16 cellular contexts compared by ENCODE assay signal in genomic region chr2:29212009-29212408, GRCh38.
DNase-seq lines count a peak whose midpoint lies in the region; ATAC-seq and TF ChIP-seq lines count a peak whose summit lies in the region.
"Had no signal": no experiment of that assay in that cellular context is flagged by ENCODE, and none has a peak within 500 bp of the region (broad histone marks: within the 10 kb centered on the region; RNA-seq: fewer than 3 reads in every experiment).

No MANE protein-coding gene starts in this region.

- H3K79me1 ChIP-seq in H9 (ENCODE audit: insufficient read depth, low read depth, low read length, poor library complexity, severe bottlenecking) = no peaks in the 10 kb centered on the region

- no peak overlapping the region for H3K4ac ChIP-seq in H9 (ENCODE audit: low read depth, low read length)

- peak; percentile 59 for TF ChIP-seq RAD21 in neural cell (conservative IDR thresholded peaks at IDR 0.05)

- no peak overlapping the region for H2BK15ac ChIP-seq in H9 (ENCODE audit: low read depth, low read length)

- no peaks in the 10 kb centered on the region for H4K20me1 ChIP-seq in BLaER1 treated with 17β-estradiol and CSF1 and Interleukin-3, amounts not matched to agents 10 nM and 100 nM
- H4K20me1 ChIP-seq in H9 (ENCODE audit: control insufficient read depth, insufficient read depth, insufficient read length) (no peaks in the 10 kb centered on the region), neural cell (ENCODE audit: insufficient read depth) (no peaks in the 10 kb centered on the region)

- no peak for TF ChIP-seq EP300 in neural cell (conservative IDR thresholded peaks at IDR 0.05; ENCODE audit: poor library complexity, severe bottlenecking)
- no peak for TF ChIP-seq EP300 in ovary (IDR thresholded peaks at IDR 0.05)

- no peak overlapping the region for H3K4me3 Mint-ChIP-seq in H9
- H3K4me3 Mint-ChIP-seq in chondrocyte (ENCODE audit: unreplicated experiment) = no peak overlapping the region
- H3K4me3 Mint-ChIP-seq in naive thymus-derived CD4-positive, alpha-beta T cell = no peak overlapping the region
- H3K4me3 Mint-ChIP-seq: CD4-positive, CD25-positive, alpha-beta regulatory T cell had no signal

- no peaks in the 10 kb centered on the region for H3F3A ChIP-seq in neural cell (ENCODE audit: insufficient read depth, low read length, poor library complexity, severe bottlenecking)

- no peaks in the 10 kb centered on the region for H3K9me2 ChIP-seq in neural cell (ENCODE audit: insufficient read depth, low read length)

- H3K23ac ChIP-seq in H9 (ENCODE audit: insufficient read length, low read depth, low read length) = no peak overlapping the region

- H3K79me2 ChIP-seq in H9 (ENCODE audit: insufficient read depth, low read length) (no peaks in the 10 kb centered on the region), neural cell (replicated peaks; ENCODE audit: insufficient read depth, low read length) (no peaks in the 10 kb centered on the region)

- no peak overlapping the region for H2BK120ac ChIP-seq in H9 (ENCODE audit: low read depth, low read length, poor library complexity, severe bottlenecking)

- POLR2A ChIA-PET in naive thymus-derived CD4-positive, alpha-beta T cell (lab: Charles Lee) = no interaction called here

- ATAC-seq in HG03469 (IDR thresholded peaks at IDR 0.05; ENCODE audit: unreplicated experiment) = no peak
- ATAC-seq in naive thymus-derived CD4-positive, alpha-beta T cell = no peak
- ATAC-seq: GM12878 had no signal

- no peak overlapping the region for H3K9ac ChIP-seq in BLaER1 treated with 17β-estradiol and CSF1 and Interleukin-3, amounts not matched to agents 10 nM and 100 nM
- H3K9ac ChIP-seq in H9 (ENCODE audit: extremely low read depth, insufficient read length, low read length) (no peak overlapping the region), neural cell (ENCODE audit: low read length) (no peak overlapping the region)

- no peak overlapping the region for H3K14ac ChIP-seq in H9 (ENCODE audit: insufficient read depth, low read length)

- no peak overlapping the region for H2AK5ac ChIP-seq in H9 (ENCODE audit: insufficient read length, low read length)

- peaks cover 5 to 35% (median 18%) of the 10 kb centered on the region in 10 experiments; a peak in 13 of 20 replicates for H3K4me1 ChIP-seq in BLaER1 treated with 17β-estradiol and CSF1 and Interleukin-3, amounts not matched to agents 10 nM and 100 nM
- H3K4me1 ChIP-seq in H9 (ENCODE audit: insufficient read depth, low read length) (no peaks in the 10 kb centered on the region), ovary (ENCODE audit: insufficient read depth) (no peaks in the 10 kb centered on the region)
- H3K4me1 ChIP-seq in naive thymus-derived CD4-positive, alpha-beta T cell (ENCODE audit: control insufficient read depth in 2 of 2, insufficient read depth in 2 of 2, low read length in 2 of 2) = no peaks in the 10 kb centered on the region
- H3K4me1 ChIP-seq: breast epithelium had no signal

- H3K36me3 Mint-ChIP-seq in H9 (ENCODE audit: insufficient read depth in 1 of 3, low read depth in 3 of 3) (no peaks in the 10 kb centered on the region), chondrocyte (ENCODE audit: low read depth) (peaks cover 6% of the 10 kb centered on the region)
- peaks cover 0 to 17% (median 6%) of the 10 kb centered on the region in 5 donors for H3K36me3 Mint-ChIP-seq in naive thymus-derived CD4-positive, alpha-beta T cell
- H3K36me3 Mint-ChIP-seq: naive B cell had no signal

- peak; percentile 29 for DNase-seq in H9
- DNase-seq in chondrocyte (ENCODE audit: low spot score) = no peak
- no peak for DNase-seq in naive thymus-derived CD4-positive, alpha-beta T cell
- no peak for DNase-seq in ovary
- DNase-seq: activated naive CD4-positive, alpha-beta T cell treated with anti-CD3 and anti-CD28 coated beads, Interleukin-2, amount 50 U/mL, for 16 hours; activated T-cell treated with anti-CD3 and anti-CD28 coated beads, Interleukin-2, amount 50 U/mL, for 1 hour; CD4-positive, CD25-positive, alpha-beta regulatory T cell; effector CD4-positive, alpha-beta T cell; foreskin melanocyte; naive B cell; Right ventricle myocardium superior had no signal

- H4K8ac ChIP-seq in H9 (replicated peaks; ENCODE audit: insufficient read length, low read depth, low read length) = no peak overlapping the region

- TF ChIP-seq POLR2A in ovary (IDR thresholded peaks at IDR 0.05) = no peak

- intact Hi-C loops in naive thymus-derived CD4-positive, alpha-beta T cell (cut with micrococcal nuclease) = no loop called here
- intact Hi-C loops in ovary (cut with DNase I) = no loop called here

- no peak overlapping the region for H3K4me3 ChIP-seq in BLaER1 treated with 17β-estradiol and CSF1 and Interleukin-3, amounts not matched to agents 10 nM and 100 nM
- H3K4me3 ChIP-seq in neural cell (ENCODE audit: low read length) (no peak overlapping the region), ovary (no peak overlapping the region)
- H3K4me3 ChIP-seq in naive thymus-derived CD4-positive, alpha-beta T cell (ENCODE audit: low read length) = no peak overlapping the region
- H3K4me3 ChIP-seq: breast epithelium, GM12878 had no signal

- no peaks in the 10 kb centered on the region for H3K9me3 Mint-ChIP-seq in H9
- no peaks in the 10 kb centered on the region for H3K9me3 Mint-ChIP-seq in chondrocyte (ENCODE audit: low read depth)
- no peaks in the 10 kb centered on the region for H3K9me3 Mint-ChIP-seq in naive thymus-derived CD4-positive, alpha-beta T cell
- H3K9me3 Mint-ChIP-seq: CD4-positive, CD25-positive, alpha-beta regulatory T cell; naive B cell had no signal

- no peak overlapping the region for H4K91ac ChIP-seq in H9 (ENCODE audit: insufficient read length, low read depth, low read length)

- H2BK5ac ChIP-seq in H9 (ENCODE audit: insufficient read length, low read length) = no peak overlapping the region

- no peak overlapping the region for H4K5ac ChIP-seq in H9 (ENCODE audit: insufficient read length, low read depth, low read length)

- H3K27ac Mint-ChIP-seq in H9 (no peak overlapping the region), chondrocyte (ENCODE audit: unreplicated experiment) (peak overlapping the region; percentile 12)
- H3K27ac Mint-ChIP-seq in naive thymus-derived CD4-positive, alpha-beta T cell = no peak overlapping the region
- H3K27ac Mint-ChIP-seq: naive B cell had no signal

- H3K36me3 ChIP-seq in BLaER1 treated with 17β-estradiol and CSF1 and Interleukin-3, amounts not matched to agents 10 nM and 100 nM = peaks cover 0 to 5% (median 0%) of the 10 kb centered on the region in 11 experiments; a peak in 1 of 22 replicates
- no peaks in the 10 kb centered on the region for H3K36me3 ChIP-seq in neural cell (ENCODE audit: insufficient read depth, low read length)
- no peaks in the 10 kb centered on the region for H3K36me3 ChIP-seq in naive thymus-derived CD4-positive, alpha-beta T cell (ENCODE audit: control insufficient read depth in 2 of 3, insufficient read depth in 3 of 3, low read length in 3 of 3)
- H3K36me3 ChIP-seq in ovary = no peaks in the 10 kb centered on the region
- H3K36me3 ChIP-seq: breast epithelium had no signal

- no peaks in the 10 kb centered on the region for H3K9me3 ChIP-seq in BLaER1 treated with 17β-estradiol and CSF1 and Interleukin-3, amounts not matched to agents 10 nM and 100 nM (replicated peaks in 1 of 11)
- H3K9me3 ChIP-seq in H9 (ENCODE audit: control insufficient read depth, low read depth, low read length) = no peaks in the 10 kb centered on the region
- no peaks in the 10 kb centered on the region for H3K9me3 ChIP-seq in neural cell (ENCODE audit: low read length)
- no peaks in the 10 kb centered on the region for H3K9me3 ChIP-seq in naive thymus-derived CD4-positive, alpha-beta T cell (ENCODE audit: control insufficient read depth in 2 of 3, low read length in 3 of 3)
- H3K9me3 ChIP-seq in ovary = no peaks in the 10 kb centered on the region
- H3K9me3 ChIP-seq: breast epithelium had no signal

- H3K23me2 ChIP-seq in H9 (ENCODE audit: insufficient read length, low read depth, low read length, poor library complexity, severe bottlenecking) = no peaks in the 10 kb centered on the region

- no peak overlapping the region for H3K56ac ChIP-seq in H9 (ENCODE audit: insufficient read length, low read depth, low read length)

- peak overlapping the region in 1 of 11 experiments; percentile 29; a peak in 3 of 22 replicates for H3K27ac ChIP-seq in BLaER1 treated with 17β-estradiol and CSF1 and Interleukin-3, amounts not matched to agents 10 nM and 100 nM
- H3K27ac ChIP-seq in H9 (ENCODE audit: insufficient read length, low read depth, low read length) = no peak overlapping the region
- H3K27ac ChIP-seq in neural cell (ENCODE audit: low read length) = peak overlapping the region; percentile 13
- H3K27ac ChIP-seq in naive thymus-derived CD4-positive, alpha-beta T cell (ENCODE audit: low read depth, low read length) = no peak overlapping the region
- H3K27ac ChIP-seq in ovary = no peak overlapping the region
- H3K27ac ChIP-seq: breast epithelium had no signal

- WGBS in H9 (ENCODE audit: extremely low coverage, insufficient read length, low lambda C conversion rate) = no CpG with 5 or more reads among the region's 5 CpGs
- 47 to 75% (median 66%) methylated on average over 5 of the region's 5 CpGs for WGBS in ovary, 3 donors

- CTCF ChIA-PET in naive thymus-derived CD4-positive, alpha-beta T cell (lab: Charles Lee) = no interaction called here

- peak; percentile 49 for TF ChIP-seq CTCF in H9 (conservative IDR thresholded peaks at IDR 0.05)
- TF ChIP-seq CTCF in chondrocyte (IDR thresholded peaks at IDR 0.05) = peak; percentile 68
- TF ChIP-seq CTCF in neural cell (IDR thresholded peaks at IDR 0.05; ENCODE audit: poor library complexity, severe bottlenecking) = peak; percentile 52
- TF ChIP-seq CTCF in ovary (IDR thresholded peaks at IDR 0.05) = no peak

- H3K4me1 Mint-ChIP-seq in H9 = peaks cover 13 to 14% of the 10 kb centered on the region in 2 experiments
- no peaks in the 10 kb centered on the region for H3K4me1 Mint-ChIP-seq in chondrocyte (ENCODE audit: low read depth)
- peaks cover 0 to 5% (median 0%) of the 10 kb centered on the region in 7 donors for H3K4me1 Mint-ChIP-seq in naive thymus-derived CD4-positive, alpha-beta T cell
- H3K4me1 Mint-ChIP-seq: naive B cell had no signal

- no peaks in the 10 kb centered on the region for H3K27me3 ChIP-seq in BLaER1 treated with 17β-estradiol and CSF1 and Interleukin-3, amounts not matched to agents 10 nM and 100 nM
- H3K27me3 ChIP-seq in H9 (ENCODE audit: insufficient read depth, low read length) (no peaks in the 10 kb centered on the region), neural cell (ENCODE audit: insufficient read depth, low read depth, low read length) (no peaks in the 10 kb centered on the region), ovary (no peaks in the 10 kb centered on the region)
- no peaks in the 10 kb centered on the region for H3K27me3 ChIP-seq in naive thymus-derived CD4-positive, alpha-beta T cell (ENCODE audit: control insufficient read depth in 2 of 2, insufficient read depth in 2 of 2, low read length in 2 of 2)
- H3K27me3 ChIP-seq: breast epithelium had no signal

- H3K18ac ChIP-seq in H9 (ENCODE audit: insufficient read length, low read depth, low read length) = no peak overlapping the region

- H2AFZ ChIP-seq in H9 (ENCODE audit: low read length) = no peak overlapping the region
- no peak overlapping the region for H2AFZ ChIP-seq in neural cell (ENCODE audit: low read depth, low read length)

- no peak overlapping the region for H2BK12ac ChIP-seq in H9 (ENCODE audit: insufficient read length, low read depth, low read length)

- no peak overlapping the region for H3T11ph ChIP-seq in H9 (ENCODE audit: low read length)

- peak overlapping the region in 6 of 11 experiments; percentile 35 to 72 (median 56); a peak in 11 of 22 replicates for H3K4me2 ChIP-seq in BLaER1 treated with 17β-estradiol and CSF1 and Interleukin-3, amounts not matched to agents 10 nM and 100 nM
- H3K4me2 ChIP-seq in H9 (ENCODE audit: insufficient read depth, insufficient read length, low read length) (no peak overlapping the region), neural cell (ENCODE audit: low read length) (no peak overlapping the region)

- no peak overlapping the region for H2BK20ac ChIP-seq in H9 (ENCODE audit: low read depth, low read length, poor library complexity, severe bottlenecking)

- H3K27me3 Mint-ChIP-seq in H9 (ENCODE audit: low read depth) (peaks cover 2% of the 10 kb centered on the region), chondrocyte (ENCODE audit: low read depth) (no peaks in the 10 kb centered on the region)
- H3K27me3 Mint-ChIP-seq in naive thymus-derived CD4-positive, alpha-beta T cell = no peaks in the 10 kb centered on the region
- H3K27me3 Mint-ChIP-seq: CD4-positive, CD25-positive, alpha-beta regulatory T cell had no signal

Comparison
In these comparisons a context has a peak if more than half of its experiments do, and no peak if none do; other contexts are left out.
1. H3K4me2 ChIP-seq: peak in BLaER1 treated with 17β-estradiol and CSF1 and Interleukin-3, amounts not matched to agents 10 nM and 100 nM (6 of 11); none in H9 (single experiment) and neural cell (single experiment).
2. CTCF ChIP-seq: peak in H9 (single experiment), chondrocyte (single experiment) and neural cell (single experiment); none in ovary (0 of 3).